In the genomic region with DNA sequence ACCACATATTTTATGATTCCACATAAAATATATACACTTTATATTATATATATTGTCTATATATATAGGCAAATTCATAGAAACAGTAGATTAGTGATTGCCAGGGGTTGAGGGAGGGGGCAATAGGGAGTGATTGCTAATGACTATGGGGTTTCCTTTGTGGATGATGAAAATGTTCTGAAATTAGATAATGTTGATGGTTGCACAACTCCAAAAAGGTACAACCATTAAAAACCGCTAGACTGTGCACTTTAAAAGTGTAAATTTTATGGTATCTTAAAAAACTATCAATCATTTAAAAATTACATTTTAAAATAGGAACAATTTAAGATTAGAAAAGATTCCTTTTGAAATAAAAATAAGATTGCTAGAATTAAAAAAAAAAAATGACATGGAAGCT, we compare ENCODE assay signal across 34 cellular contexts.
"Had no signal": no experiment of that assay in that cellular context is flagged by ENCODE, and none has a peak within 500 bp of the region (broad histone marks: within the 10 kb centered on the region; RNA-seq: fewer than 3 reads in every experiment).

No MANE protein-coding gene starts in this region.

- H3K36me3 ChIP-seq: MG63 had no signal

- H3K27me3 ChIP-seq: MG63 had no signal

- H3K9ac ChIP-seq: KMS-11 had no signal

- H3K9me3 ChIP-seq: MG63 had no signal

- H3K4me2 ChIP-seq: KMS-11 had no signal

- H3K27ac ChIP-seq: KMS-11 had no signal

- DNase-seq: Karpas-422, Kasumi-1, MG63, MM.1S, MV-4-11, NCI-H1048, NCI-H1092, NCI-H1092 treated with DMSO at 0.1 percent for 48 hours, NCI-H1105, NCI-H1105 treated with DMSO at 0.1 percent for 48 hours, NCI-H1417, NCI-H1417 treated with DMSO at 0.1 percent for 48 hours, NCI-H1436, NCI-H1436 treated with DMSO at 0.1 percent for 48 hours, NCI-H146, NCI-H1694, NCI-H1694 treated with DMSO at 0.1 percent for 48 hours, NCI-H187, NCI-H187 treated with DMSO at 0.1 percent for 48 hours, NCI-H1930, NCI-H2029, NCI-H2029 treated with DMSO at 0.1 percent for 48 hours, NCI-H2081, NCI-H2081 treated with DMSO at 0.1 percent for 48 hours, NCI-H2107, NCI-H2171, NCI-H2171 treated with DMSO at 0.1 percent for 48 hours, NCI-H2227 treated with DMSO at 0.1 percent for 48 hours, NCI-H226, NCI-H345, NCI-H446, NCI-H446 treated with DMSO at 0.1 percent for 48 hours, NCI-H510A had no signal

- H3K4me3 ChIP-seq: MG63 had no signal
